In genomic region chrX:70907900-70908299, GRCh38 we compare ENCODE assay signal across 22 cellular contexts. TPM values are rescaled to one million over a fixed set of nuclear protein-coding genes. Genes with fewer than 3 reads are reported as not detected.
DNase-seq lines count a peak whose midpoint lies in the region; ATAC-seq, FAIRE-seq and TF ChIP-seq lines count a peak whose summit lies in the region.
"Had no signal": no experiment of that assay in that cellular context is flagged by ENCODE, and none has a peak within 500 bp of the region (broad histone marks: within the 10 kb centered on the region; RNA-seq: fewer than 3 reads in every experiment).

No MANE protein-coding gene starts in this region.

- TF ChIP-seq EP300 in A549 (IDR thresholded peaks at IDR 0.05) = no peak
- TF ChIP-seq EP300 in gastroesophageal sphincter (IDR thresholded peaks at IDR 0.05) = no peak

- no peaks in the 10 kb centered on the region for H3K9me3 ChIP-seq in A549
- no peaks in the 10 kb centered on the region for H3K9me3 ChIP-seq in astrocyte (ENCODE audit: insufficient read depth, low read depth, low read length)
- no peaks in the 10 kb centered on the region for H3K9me3 ChIP-seq in gastroesophageal sphincter
- H3K9me3 ChIP-seq: Peyer's patch had no signal

- H3K36me3 Mint-ChIP-seq in GM23338 (ENCODE audit: low read depth) = 0 out of 3 replicates have a peak, but pooled peaks cover 3% of the 10 kb centered on the region
- H3K36me3 Mint-ChIP-seq in astrocyte (ENCODE audit: low read depth, unreplicated experiment) = no peaks in the 10 kb centered on the region
- H3K36me3 Mint-ChIP-seq: CD4-positive, CD25-positive, alpha-beta regulatory T cell had no signal

- POLR2A ChIA-PET in A549 (lab: Yijun Ruan, JAX) = no interaction called here

- DNase-seq in A549 (ENCODE audit: low read depth in 1 of 2, low spot score in 1 of 2) = peak in 1 of 2 experiments; percentile 6
- DNase-seq in GM23338 (ENCODE audit: low spot score) = peak; percentile 65
- no peak for DNase-seq in astrocyte (ENCODE audit: low read depth)
- DNase-seq in midbrain (lab: John Stamatoyannopoulos, UW) = peak; percentile 2
- DNase-seq in NCI-H510A (lab: John Stamatoyannopoulos, UW) = no peak
- no peak for DNase-seq in T-helper 1 cell
- DNase-seq: CD4-positive, CD25-positive, alpha-beta regulatory T cell; COR-L47; DND-41; GOT3; Kasumi-1; NCI-H1417; NCI-H1694 treated with DMSO at 0.1 percent for 48 hours; NCI-H2081 treated with DMSO at 0.1 percent for 48 hours; NCI-H748 treated with DMSO at 0.1 percent for 48 hours; Peyer's patch had no signal

- no peaks in the 10 kb centered on the region for H3K27me3 Mint-ChIP-seq in GM23338 (ENCODE audit: insufficient read depth, low read depth, poor library complexity)
- no peaks in the 10 kb centered on the region for H3K27me3 Mint-ChIP-seq in astrocyte (ENCODE audit: low read depth, unreplicated experiment)
- H3K27me3 Mint-ChIP-seq: CD4-positive, CD25-positive, alpha-beta regulatory T cell had no signal

- H3K27ac ChIP-seq in A549 = no peak overlapping the region
- H3K27ac ChIP-seq in GM23338 (ENCODE audit: low read depth) = no peak overlapping the region
- H3K27ac ChIP-seq in astrocyte (ENCODE audit: low read depth, low read length) = no peak overlapping the region
- no peak overlapping the region for H3K27ac ChIP-seq in gastroesophageal sphincter
- H3K27ac ChIP-seq: Peyer's patch had no signal

- TF ChIP-seq POLR2A in A549 (IDR thresholded peaks at IDR 0.05; ENCODE audit: low read length) (no peak), gastroesophageal sphincter (IDR thresholded peaks at IDR 0.05) (no peak)

- H3K4me3 ChIP-seq in A549 (no peak overlapping the region), GM23338 (no peak overlapping the region), astrocyte (ENCODE audit: insufficient read depth, low read depth, low read length) (no peak overlapping the region), gastroesophageal sphincter (no peak overlapping the region)
- H3K4me3 ChIP-seq: GM12878, Peyer's patch had no signal

- WGBS in A549 (ENCODE audit: missing lambda C conversion rate) = 68% methylated on average over 11 of the region's 11 CpGs
- WGBS in gastroesophageal sphincter (ENCODE audit: low coverage in 1 of 2), 2 donors = 85 to 86% methylated on average over 10 of the region's 11 CpGs

- H3K9ac ChIP-seq in astrocyte (ENCODE audit: low read length) = no peak overlapping the region

- H4K20me1 ChIP-seq in GM23338 (replicated peaks; ENCODE audit: insufficient read depth) (no peaks in the 10 kb centered on the region), astrocyte (ENCODE audit: insufficient read depth, low read length) (no peaks in the 10 kb centered on the region)

- H3K4me2 ChIP-seq in A549 (no peak overlapping the region), GM23338 (no peak overlapping the region), astrocyte (ENCODE audit: low read length) (no peak overlapping the region)

- 0 out of 3 replicates have a peak, but pooled peaks cover 3% of the 10 kb centered on the region for H3K4me1 Mint-ChIP-seq in GM23338
- H3K4me1 Mint-ChIP-seq in astrocyte (ENCODE audit: low read depth, unreplicated experiment) = no peaks in the 10 kb centered on the region
- H3K4me1 Mint-ChIP-seq: CD4-positive, CD25-positive, alpha-beta regulatory T cell had no signal

- no peaks in the 10 kb centered on the region for H3K4me1 ChIP-seq in A549
- H3K4me1 ChIP-seq in GM23338 (ENCODE audit: insufficient read depth) = no peaks in the 10 kb centered on the region
- no peaks in the 10 kb centered on the region for H3K4me1 ChIP-seq in astrocyte (ENCODE audit: insufficient read depth, low read length)
- H3K4me1 ChIP-seq in gastroesophageal sphincter = no peaks in the 10 kb centered on the region
- H3K4me1 ChIP-seq: Peyer's patch had no signal

- H3K27me3 ChIP-seq in GM23338 (ENCODE audit: insufficient read depth) = no peaks in the 10 kb centered on the region
- H3K27me3 ChIP-seq in astrocyte (ENCODE audit: insufficient read depth, low read length) = no peaks in the 10 kb centered on the region
- H3K27me3 ChIP-seq in gastroesophageal sphincter = no peaks in the 10 kb centered on the region
- H3K27me3 ChIP-seq: Peyer's patch had no signal

- no peak overlapping the region for H3K27ac Mint-ChIP-seq in GM23338
- no peak overlapping the region for H3K27ac Mint-ChIP-seq in astrocyte (ENCODE audit: unreplicated experiment)
- H3K27ac Mint-ChIP-seq: CD4-positive, CD25-positive, alpha-beta regulatory T cell; T-helper 1 cell treated with Interleukin-12 subunit alpha and Interleukin-12 subunit beta and Interleukin-4 antibody, amounts not matched to agents 30 μg/mL and 1 μg/mL, for 36 hours had no signal

- H3F3A ChIP-seq in GM23338 (replicated peaks; ENCODE audit: low read depth) = no peaks in the 10 kb centered on the region

- H3K4me3 Mint-ChIP-seq in GM23338 (no peak overlapping the region), astrocyte (ENCODE audit: unreplicated experiment) (no peak overlapping the region)
- H3K4me3 Mint-ChIP-seq: CD4-positive, CD25-positive, alpha-beta regulatory T cell; T-helper 1 cell treated with Interleukin-12 subunit alpha and Interleukin-12 subunit beta and Interleukin-4 antibody, amounts not matched to agents 30 μg/mL and 1 μg/mL, for 36 hours had no signal

- H3K79me2 ChIP-seq in GM23338 (replicated peaks; ENCODE audit: insufficient read depth) (no peaks in the 10 kb centered on the region), astrocyte (ENCODE audit: insufficient read depth, low read length) (no peaks in the 10 kb centered on the region)

- no peaks in the 10 kb centered on the region for H3K9me2 ChIP-seq in GM23338 (ENCODE audit: insufficient read depth)

- H2AFZ ChIP-seq in GM23338 = no peak overlapping the region; the same call in 1 of the 2 replicates
- no peak overlapping the region for H2AFZ ChIP-seq in astrocyte (ENCODE audit: low read depth, low read length)

- H3K9me3 Mint-ChIP-seq in GM23338 (peaks cover 8% of the 10 kb centered on the region; the same call in 2 of the 3 replicates), astrocyte (ENCODE audit: unreplicated experiment) (no peaks in the 10 kb centered on the region)
- H3K9me3 Mint-ChIP-seq: T-helper 1 cell treated with Interleukin-12 subunit alpha and Interleukin-12 subunit beta and Interleukin-4 antibody, amounts not matched to agents 30 μg/mL and 1 μg/mL, for 36 hours had no signal

- CTCF ChIA-PET in A549 (lab: Yijun Ruan, JAX) = no interaction called here

- no peaks in the 10 kb centered on the region for H3K36me3 ChIP-seq in GM23338 (ENCODE audit: insufficient read depth)
- no peaks in the 10 kb centered on the region for H3K36me3 ChIP-seq in astrocyte (ENCODE audit: insufficient read depth, low read length)
- H3K36me3 ChIP-seq in gastroesophageal sphincter = no peaks in the 10 kb centered on the region
- H3K36me3 ChIP-seq: Peyer's patch had no signal

- no peak for ATAC-seq in A549
- ATAC-seq in GM23338 = peak; percentile 52; the same call in 2 of the 3 replicates
- no peak for ATAC-seq in gastroesophageal sphincter
- ATAC-seq: GM12878 had no signal

- TF ChIP-seq RAD21 in A549 (conservative IDR thresholded peaks at IDR 0.05 in 1 of 2, IDR thresholded peaks at IDR 0.05 in 1 of 2) = no peak

- FAIRE-seq in A549 (lab: Jason Lieb, UNC) (no peak), astrocyte (lab: Jason Lieb, UNC) (peak; percentile 79)
- FAIRE-seq: GM12878 had no signal

- TF ChIP-seq CTCF in A549 (IDR thresholded peaks at IDR 0.05) (no peak), GM23338 (conservative IDR thresholded peaks at IDR 0.05; ENCODE audit: low read depth in 2 of 2) (no peak), astrocyte (IDR thresholded peaks at IDR 0.05; ENCODE audit: insufficient read depth, low read depth, low read length) (no peak), gastroesophageal sphincter (IDR thresholded peaks at IDR 0.05) (no peak)

TF ChIP-seq in A549, 52 proteins besides CTCF, POLR2A, EP300 and RAD21:
- TF ChIP-seq SREBF2 (IDR thresholded peaks at IDR 0.05) (no peak), RFX5 (IDR thresholded peaks at IDR 0.05) (peak; percentile 84)

TF ChIP-seq in GM23338, 12 proteins besides CTCF, POLR2A, EP300 and RAD21 (continues in another document):
- TF ChIP-seq NANOG (IDR thresholded peaks at IDR 0.05; ENCODE audit: borderline replicate concordance) (no peak), ZNF331 (CRISPR knock-in tag; IDR thresholded peaks at IDR 0.05; ENCODE audit: low read depth) (no peak), JUNB (IDR thresholded peaks at IDR 0.05; ENCODE audit: unreplicated experiment) (no peak)

RNA-seq across cellular contexts. Expression of gene TEX11, which starts 0.6 kb away (rescaled TPM):
- polyA plus RNA-seq in A549 (2011; rRNA removed) (not detected in 2 replicates), A549 (2017; fragmentation: RNase III; extraction: RNeasy Plus Mini Kit Qiagen cat#74134 plus additional on column Dnase treatment) (not detected in 3 replicates), GM23338 (2016; fragmentation: Nextera tagmentation; extraction: Ambion mirVana) (0.28 and 0.60 TPM in 2 replicates)
- not detected in 2 replicates for polyA plus RNA-seq in A549 (2012; cell fraction: cytosol; rRNA removed)
- polyA plus RNA-seq in A549 (2012; cell fraction: nucleus; rRNA removed) = not detected in 2 replicates
- polyA minus RNA-seq in A549 (2011; rRNA and poly(A)+ RNA removed) = not detected in 2 replicates
- 0.85 and 1.0 TPM in 2 replicates for total RNA-seq in GM23338 (2014; rRNA removed; shearing (Covaris generic))
- total RNA-seq in astrocyte (not detected in 2 replicates), gastroesophageal sphincter (not detected)
- total RNA-seq: CD4-positive, CD25-positive, alpha-beta regulatory T cell; GM12878; MCF 10A; Peyer's patch had no signal
- polyA plus RNA-seq: BJ; CD4-positive, CD25-positive, alpha-beta regulatory T cell; GM12878 had no signal

RNA-seq across cellular contexts. Expression of gene SLC7A3, which starts 23.0 kb away (rescaled TPM):
- 0.05 and 0.08 TPM in 2 replicates for polyA plus RNA-seq in A549 (2011; rRNA removed)
- not detected in 2 replicates for polyA plus RNA-seq in A549 (2012; cell fraction: cytosol; rRNA removed)
- 0.02 TPM in 1 of 2 replicates, not detected in the other for polyA plus RNA-seq in A549 (2012; cell fraction: nucleus; rRNA removed)
- polyA plus RNA-seq in A549 (2017; fragmentation: RNase III; extraction: RNeasy Plus Mini Kit Qiagen cat#74134 plus additional on column Dnase treatment) = not detected in 3 replicates
- 0.19 and 0.21 TPM in 2 replicates for polyA minus RNA-seq in A549 (2011; rRNA and poly(A)+ RNA removed)
- total RNA-seq in GM23338 (2014; rRNA removed; shearing (Covaris generic)) = 301 and 325 TPM in 2 replicates
- 153 and 157 TPM in 2 replicates for polyA plus RNA-seq in GM23338 (2016; fragmentation: Nextera tagmentation; extraction: Ambion mirVana)
- total RNA-seq in astrocyte = 0.55 and 1.1 TPM in 2 replicates
- total RNA-seq in gastroesophageal sphincter = 10 to 100 TPM in 1 of 4 donors, not detected in 3; 12.7 TPM
- total RNA-seq: CD4-positive, CD25-positive, alpha-beta regulatory T cell; MCF 10A; NCI-H460; Peyer's patch had no signal
- polyA plus RNA-seq: BJ; CD4-positive, CD25-positive, alpha-beta regulatory T cell had no signal

Comparison
In these comparisons a context has a peak if more than half of its experiments do, and no peak if none do; other contexts are left out.
1. DNase-seq: peak in GM23338 (single experiment) and midbrain (single experiment); none in astrocyte (single experiment), NCI-H510A (single experiment) and T-helper 1 cell (0 of 5).
2. RNA of gene SLC7A3, which starts 23.0 kb away (total RNA-seq): 301 to 325 TPM in GM23338; 0.55 to 1.1 TPM in astrocyte and 12.7 TPM in gastroesophageal sphincter; every median in the first group is over 10 times any median in the second.